In genomic region chr4:58935336-58935735, GRCh38 we compare ENCODE assay signal across 25 cellular contexts.
"Had no signal": no experiment of that assay in that cellular context is flagged by ENCODE, and none has a peak within 500 bp of the region (broad histone marks: within the 10 kb centered on the region; RNA-seq: fewer than 3 reads in every experiment).

No MANE protein-coding gene starts in this region.

- H3K36me3 ChIP-seq: gastroesophageal sphincter, heart left ventricle, neural progenitor cell, sigmoid colon, stomach, thyroid gland had no signal

- H2AFZ ChIP-seq: hepatocyte, neural progenitor cell, parathyroid adenoma had no signal

- H3K4me3 ChIP-seq: dorsolateral prefrontal cortex, gastroesophageal sphincter, heart left ventricle, hepatocyte, lung, neural progenitor cell, sigmoid colon, stomach, thyroid gland had no signal

- H3K27ac ChIP-seq: dorsolateral prefrontal cortex, epithelial cell of prostate, gastroesophageal sphincter, heart left ventricle, hepatocyte, neural progenitor cell, parathyroid adenoma, sigmoid colon, stomach, thyroid gland had no signal

- H3K27me3 ChIP-seq: dorsolateral prefrontal cortex, gastroesophageal sphincter, heart left ventricle, hepatocyte, neural progenitor cell, sigmoid colon, stomach, thyroid gland had no signal

- H3K9me3 ChIP-seq: sigmoid colon, stomach, thyroid gland had no signal

- ATAC-seq: esophagus mucosa; gastroesophageal sphincter; heart left ventricle; left ventricle myocardium superior; naive thymus-derived CD4-positive, alpha-beta T cell; stimulated activated effector memory CD8-positive, alpha-beta T cell treated with anti-CD3 and anti-CD28 coated beads, Interleukin-12 subunit alpha, Interleukin-12 subunit beta, amount 100 ng/mL, for 72 hours had no signal

- H3K9ac ChIP-seq: neural progenitor cell, parathyroid adenoma had no signal

- H3K4me2 ChIP-seq: hepatocyte, neural progenitor cell had no signal

- H3K79me2 ChIP-seq: hepatocyte, parathyroid adenoma had no signal

- DNase-seq: dorsolateral prefrontal cortex; effector CD4-positive, alpha-beta T cell; foreskin fibroblast; heart left ventricle; islet precursor cell; kidney glomerular epithelial cell; left ventricle myocardium superior; mesendoderm; midbrain; naive thymus-derived CD4-positive, alpha-beta T cell; sigmoid colon; stimulated activated CD4-positive, alpha-beta T cell treated with anti-CD3 and anti-CD28 coated beads, Interleukin-2, amount 100 ng/mL, for 24 hours; stimulated activated CD4-positive, alpha-beta T cell treated with anti-CD3 and anti-CD28 coated beads, Interleukin-4, amount 100 ng/mL, for 24 hours; stimulated activated naive CD4-positive, alpha-beta T cell treated with Interleukin-2 at 50 U/mL for 16 hours; stomach; thyroid gland; trophoblast cell had no signal

- H3K4me1 ChIP-seq: gastroesophageal sphincter, heart left ventricle, neural progenitor cell, parathyroid adenoma, sigmoid colon, stomach, thyroid gland had no signal
